Comparison of ENCODE assay signal across 1 cellular context in genomic region chr9:35079041-35079425, GRCh38.
TF ChIP-seq lines count a peak whose summit lies in the region.

No MANE protein-coding gene starts in this region.

TF ChIP-seq in HCT116, 20 proteins besides CTCF, POLR2A, EP300 and RAD21 (continued from another document):
- TF ChIP-seq REST (IDR thresholded peaks at IDR 0.05; ENCODE audit: low read depth) = no peak
- TF ChIP-seq POLR2AphosphoS5 (IDR thresholded peaks at IDR 0.05; ENCODE audit: low read depth, low read length) = no peak
- TF ChIP-seq ELF1 (IDR thresholded peaks at IDR 0.05; ENCODE audit: borderline replicate concordance, low read depth) = no peak
- TF ChIP-seq TCF7L2 (IDR thresholded peaks at IDR 0.05; ENCODE audit: borderline replicate concordance, extremely low read depth, insufficient read depth, insufficient read length) = no peak
- TF ChIP-seq YY1 (IDR thresholded peaks at IDR 0.05; ENCODE audit: extremely low read depth, insufficient replicate concordance, low read depth, low read length) = no peak
- TF ChIP-seq FOSL1 (IDR thresholded peaks at IDR 0.05; ENCODE audit: low read depth) = no peak
- TF ChIP-seq SP1 (IDR thresholded peaks at IDR 0.05; ENCODE audit: low read depth) = no peak
- TF ChIP-seq ZNF274 (IDR thresholded peaks at IDR 0.05; ENCODE audit: low read depth, low read length) = no peak
- no peak for TF ChIP-seq SRF (IDR thresholded peaks at IDR 0.05; ENCODE audit: low read depth)
- TF ChIP-seq, protein P1, sequence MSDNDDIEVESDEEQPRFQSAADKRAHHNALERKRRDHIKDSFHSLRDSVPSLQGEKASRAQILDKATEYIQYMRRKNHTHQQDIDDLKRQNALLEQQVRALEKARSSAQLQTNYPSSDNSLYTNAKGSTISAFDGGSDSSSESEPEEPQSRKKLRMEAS (IDR thresholded peaks at IDR 0.05) = no peak
